Comparison of ENCODE assay signal across 12 cellular contexts in the genomic region with DNA sequence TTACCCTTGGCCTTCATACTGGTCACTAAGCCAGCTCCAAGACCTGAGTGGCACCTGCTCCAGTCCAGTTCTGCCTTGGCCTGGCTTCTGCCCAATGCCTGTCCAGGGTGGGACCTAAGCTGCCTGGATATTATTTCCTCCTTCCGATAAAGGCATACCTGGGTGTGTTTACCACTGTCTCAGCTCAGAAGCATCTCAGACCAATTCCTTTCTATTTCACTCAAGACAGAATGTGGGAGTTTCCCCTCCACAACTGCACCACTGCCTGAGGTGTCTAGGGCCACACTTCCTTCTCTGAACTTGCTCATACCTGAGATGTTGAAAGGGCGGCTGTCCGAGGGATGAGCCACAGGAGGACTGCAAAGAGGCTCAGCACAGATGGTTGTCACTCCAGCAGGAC. TPM values are rescaled to one million over a fixed set of nuclear protein-coding genes. Genes with fewer than 3 reads are reported as not detected.
DNase-seq lines count a peak whose midpoint lies in the region; ATAC-seq and TF ChIP-seq lines count a peak whose summit lies in the region.
"Had no signal": no experiment of that assay in that cellular context is flagged by ENCODE, and none has a peak within 500 bp of the region (broad histone marks: within the 10 kb centered on the region; RNA-seq: fewer than 3 reads in every experiment).

No MANE protein-coding gene starts in this region.

- peak; percentile 36 for DNase-seq in activated naive CD4-positive, alpha-beta T cell treated with anti-CD3 and anti-CD28 coated beads, Interleukin-2, amount 10 ng/mL, durations not matched to agents 7 days and 5 days
- DNase-seq in activated naive CD4-positive, alpha-beta T cell treated with Interleukin-2 at 50 U/mL for 16 hours, result no peak
- peak; percentile 6 for DNase-seq in dedifferentiated amniotic fluid mesenchymal stem cell (ENCODE audit: extremely low spot score)
- DNase-seq in transverse colon, result peak; percentile 44
- DNase-seq in GDM1 (lab: John Stamatoyannopoulos, UW), result no peak
- DNase-seq in activated gamma-delta T cell treated with Interleukin-2 at 50 U/mL for 16 hours, result no peak
- DNase-seq in CD4-positive, alpha-beta memory T cell, result no peak
- DNase-seq: esophagus squamous epithelium, GOT3, KG1, NCI-H2029 treated with DMSO at 0.1 percent for 48 hours had no signal

- H3K36me3 ChIP-seq in transverse colon, result no peaks in the 10 kb centered on the region
- H3K36me3 ChIP-seq in CD4-positive, alpha-beta memory T cell (ENCODE audit: insufficient read depth, low read length), result no peaks in the 10 kb centered on the region
- H3K36me3 ChIP-seq: esophagus squamous epithelium had no signal

- H3K27me3 Mint-ChIP-seq in activated naive CD4-positive, alpha-beta T cell treated with anti-CD3 and anti-CD28 coated beads, Interleukin-2, amount 10 ng/mL, durations not matched to agents 7 days and 5 days, result no peaks in the 10 kb centered on the region
- peaks cover 0 to 2% of the 10 kb centered on the region in 2 donors for H3K27me3 Mint-ChIP-seq in CD4-positive, alpha-beta memory T cell

- in situ Hi-C loops in transverse colon (cut with MboI; ENCODE audit: low pct_ligation_motif_present in 1 of 4, low pct_unique_long_range_greater_than_20kb in 1 of 4, low sequenced_read_pairs in 3 of 4), result no loop called here

- no peak for TF ChIP-seq CTCF in transverse colon (IDR thresholded peaks at IDR 0.05)

- H3K4me1 ChIP-seq in transverse colon, result no peaks in the 10 kb centered on the region
- H3K4me1 ChIP-seq in CD4-positive, alpha-beta memory T cell (ENCODE audit: insufficient read depth, low read length), result peaks cover 6% of the 10 kb centered on the region

- peaks cover 27% of the 10 kb centered on the region for H3K4me1 Mint-ChIP-seq in activated naive CD4-positive, alpha-beta T cell treated with anti-CD3 and anti-CD28 coated beads, Interleukin-2, amount 10 ng/mL, durations not matched to agents 7 days and 5 days
- H3K4me1 Mint-ChIP-seq in CD4-positive, alpha-beta memory T cell, result peaks cover 6 to 11% (median 7%) of the 10 kb centered on the region in 4 donors

- POLR2A ChIA-PET in CD4-positive, alpha-beta memory T cell (lab: Charles Lee; ENCODE audit: partially characterized antibody), result no interaction called here

- H3K27ac Mint-ChIP-seq in activated naive CD4-positive, alpha-beta T cell treated with anti-CD3 and anti-CD28 coated beads, Interleukin-2, amount 10 ng/mL, durations not matched to agents 7 days and 5 days, result peak overlapping the region; percentile 73
- peak overlapping the region in 1 of 7 donors; percentile 37 for H3K27ac Mint-ChIP-seq in CD4-positive, alpha-beta memory T cell

- peak; percentile 48 for ATAC-seq in HG03469 (IDR thresholded peaks at IDR 0.05; ENCODE audit: unreplicated experiment)

- peaks cover 3% of the 10 kb centered on the region for H3K36me3 Mint-ChIP-seq in activated naive CD4-positive, alpha-beta T cell treated with anti-CD3 and anti-CD28 coated beads, Interleukin-2, amount 10 ng/mL, durations not matched to agents 7 days and 5 days
- no peaks in the 10 kb centered on the region for H3K36me3 Mint-ChIP-seq in CD4-positive, alpha-beta memory T cell

- no peak for TF ChIP-seq POLR2A in transverse colon (IDR thresholded peaks at IDR 0.05)

- no peak overlapping the region for H3K4me3 Mint-ChIP-seq in activated naive CD4-positive, alpha-beta T cell treated with anti-CD3 and anti-CD28 coated beads, Interleukin-2, amount 10 ng/mL, durations not matched to agents 7 days and 5 days
- H3K4me3 Mint-ChIP-seq in CD4-positive, alpha-beta memory T cell, result no peak overlapping the region

- H3K9me3 Mint-ChIP-seq in activated naive CD4-positive, alpha-beta T cell treated with anti-CD3 and anti-CD28 coated beads, Interleukin-2, amount 10 ng/mL, durations not matched to agents 7 days and 5 days, result peaks cover 2% of the 10 kb centered on the region
- H3K9me3 Mint-ChIP-seq in CD4-positive, alpha-beta memory T cell, result peaks cover 0 to 2% (median 0%) of the 10 kb centered on the region in 8 donors

- H3K27me3 ChIP-seq in transverse colon, result no peaks in the 10 kb centered on the region
- H3K27me3 ChIP-seq in CD4-positive, alpha-beta memory T cell (ENCODE audit: insufficient read depth, low read length), result no peaks in the 10 kb centered on the region
- H3K27me3 ChIP-seq: esophagus squamous epithelium had no signal

- no peak overlapping the region for H3K4me3 ChIP-seq in transverse colon
- no peak overlapping the region for H3K4me3 ChIP-seq in CD4-positive, alpha-beta memory T cell (ENCODE audit: low read length in 2 of 2)
- H3K4me3 ChIP-seq: esophagus squamous epithelium had no signal

- H3K9me3 ChIP-seq in transverse colon, result no peaks in the 10 kb centered on the region
- no peaks in the 10 kb centered on the region for H3K9me3 ChIP-seq in CD4-positive, alpha-beta memory T cell (ENCODE audit: control insufficient read depth in 1 of 2, low read length in 2 of 2)
- H3K9me3 ChIP-seq: esophagus squamous epithelium had no signal

- 76 to 100% methylated on average over 2 to 3 of the region's 3 CpGs for WGBS in transverse colon (ENCODE audit: low coverage in 1 of 2), 2 donors

- H3K27ac ChIP-seq in transverse colon, result no peak overlapping the region
- H3K27ac ChIP-seq in CD4-positive, alpha-beta memory T cell (ENCODE audit: low read depth, low read length), result no peak overlapping the region

- intact Hi-C loops in transverse colon (cut with DNase I; ENCODE audit: low total_unique reads), result no loop called here
- intact Hi-C loops in CD4-positive, alpha-beta memory T cell (cut with micrococcal nuclease), result no loop called here

- TF ChIP-seq EP300 in transverse colon (IDR thresholded peaks at IDR 0.05; ENCODE audit: low read depth), result no peak

- CTCF ChIA-PET in activated naive CD4-positive, alpha-beta T cell treated with anti-CD3 and anti-CD28 coated beads, Interleukin-2, amount 10 ng/mL, durations not matched to agents 7 days and 5 days (lab: Charles Lee), result interaction anchor here (1.2 kb wide), 1 partner anchor 17 kb away, joined by 3 read pairs; no protein-coding TSS in a partner anchor
- CTCF ChIA-PET in CD4-positive, alpha-beta memory T cell (lab: Charles Lee; ENCODE audit: partially characterized antibody), result interaction anchor here (1.2 kb wide), 1 partner anchor 18 kb away, joined by 3 read pairs; a partner anchor contains a TSS

RNA-seq across cellular contexts. Expression of a gene that starts 18.4 kb away (rescaled TPM):
- 100 to 1,000 TPM in 3 of 4 donors, 10 to 100 TPM in 1; 67.3 to 137 (median 123) TPM for total RNA-seq in transverse colon
- total RNA-seq in CD4-positive, alpha-beta memory T cell, result 100 to 1,000 TPM; 112 to 115 TPM
- 10 to 100 TPM; 80.8 to 88.5 TPM for polyA plus RNA-seq in CD4-positive, alpha-beta memory T cell

Comparison
In these comparisons a context has a peak if more than half of its experiments do, and no peak if none do; other contexts are left out.
1. DNase-seq: peak in activated naive CD4-positive, alpha-beta T cell treated with anti-CD3 and anti-CD28 coated beads, Interleukin-2, amount 10 ng/mL, durations not matched to agents 7 days and 5 days (single experiment), dedifferentiated amniotic fluid mesenchymal stem cell (single experiment) and transverse colon (single experiment); none in activated naive CD4-positive, alpha-beta T cell treated with Interleukin-2 at 50 U/mL for 16 hours (single experiment), GDM1 (single experiment), activated gamma-delta T cell treated with Interleukin-2 at 50 U/mL for 16 hours (single experiment) and CD4-positive, alpha-beta memory T cell (0 of 5).